15 cellular contexts compared by ENCODE assay signal in the genomic region with DNA sequence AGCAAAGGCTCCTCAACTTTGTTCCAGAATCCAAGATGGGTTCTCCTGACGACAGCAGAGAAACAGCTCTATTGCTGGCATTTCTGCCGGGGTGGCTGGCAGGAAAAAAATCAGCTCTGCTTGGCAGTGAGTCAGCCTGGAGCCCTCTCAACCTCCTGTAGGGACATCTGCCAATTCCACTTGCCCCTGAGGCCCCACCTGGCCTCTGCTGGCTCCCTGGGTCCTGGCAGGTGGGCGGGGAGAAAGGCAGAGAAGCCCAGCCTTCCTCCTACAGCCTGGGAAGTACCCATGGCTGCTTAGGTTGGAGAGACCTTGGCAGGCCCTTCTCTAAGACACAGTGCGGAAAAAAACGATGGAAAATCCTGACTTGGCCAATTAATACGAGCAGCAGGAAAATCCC.
DNase-seq lines count a peak whose midpoint lies in the region; ATAC-seq, FAIRE-seq and TF ChIP-seq lines count a peak whose summit lies in the region.
"Had no signal": no experiment of that assay in that cellular context is flagged by ENCODE, and none has a peak within 500 bp of the region (broad histone marks: within the 10 kb centered on the region; RNA-seq: fewer than 3 reads in every experiment).

No MANE protein-coding gene starts in this region.

- H3K4me1 ChIP-seq in adrenal gland (replicated peaks in 1 of 2) (peaks cover 0 to 7% of the 10 kb centered on the region in 2 donors), OCI-LY7 (ENCODE audit: insufficient read depth, low read length, poor library complexity, severe bottlenecking) (no peaks in the 10 kb centered on the region)
- no peaks in the 10 kb centered on the region for H3K4me1 ChIP-seq in CD8-positive, alpha-beta memory T cell (ENCODE audit: insufficient read depth, low read length)

- H3K36me3 ChIP-seq in adrenal gland (replicated peaks in 1 of 2) (no peaks in the 10 kb centered on the region), OCI-LY7 (ENCODE audit: insufficient read depth, low read length) (no peaks in the 10 kb centered on the region)
- no peaks in the 10 kb centered on the region for H3K36me3 ChIP-seq in CD8-positive, alpha-beta memory T cell (ENCODE audit: insufficient read depth, low read length)

- intact Hi-C loops in adrenal gland (cut with DNase I) (no loop called here), OCI-LY7 (cut with micrococcal nuclease; ENCODE audit: unreplicated experiment) (no loop called here)

- WGBS in adrenal gland, 4 donors, result 35 to 45% (median 43%) methylated on average over 3 to 6 of the region's 6 CpGs

- no peaks in the 10 kb centered on the region for H3K27me3 ChIP-seq in adrenal gland
- no peaks in the 10 kb centered on the region for H3K27me3 ChIP-seq in CD8-positive, alpha-beta memory T cell (ENCODE audit: insufficient read depth, low read length, poor library complexity, severe bottlenecking)

- H3K4me1 Mint-ChIP-seq in CD8-positive, alpha-beta memory T cell, result no peaks in the 10 kb centered on the region
- H3K4me1 Mint-ChIP-seq: activated naive CD8-positive, alpha-beta T cell treated with anti-CD3 and anti-CD28 coated beads, Interleukin-2, amount 10 ng/mL, durations not matched to agents 7 days and 5 days; immature natural killer cell had no signal

- no peak overlapping the region for H3K4me2 ChIP-seq in OCI-LY7 (ENCODE audit: low read length)

- peak; percentile 21 for DNase-seq in H54 (ENCODE audit: insufficient read length, low spot score)
- DNase-seq in NCI-H2196 (lab: John Stamatoyannopoulos, UW; ENCODE audit: unreplicated experiment), result peak; percentile 88
- DNase-seq in adrenal gland, result peak; percentile 9 to 53 (median 29)
- no peak for DNase-seq in omental fat pad (ENCODE audit: low spot score)
- DNase-seq in CD8-positive, alpha-beta memory T cell, result no peak
- no peak for DNase-seq in OCI-LY7 (ENCODE audit: low spot score)
- DNase-seq: activated CD4-positive, alpha-beta T cell treated with anti-CD3 and anti-CD28 coated beads, Interleukin-2, amount 50 U/mL, for 1 hour; activated naive CD8-positive, alpha-beta T cell treated with anti-CD3 and anti-CD28 coated beads, Interleukin-2, amount 10 ng/mL, durations not matched to agents 7 days and 5 days; HCEC 1CT; immature natural killer cell; occipital lobe had no signal

- BruUV-seq in OCI-LY7 (replicated peaks; lab: Mats Ljungman, UMichigan), result no TSS peak

- no peak overlapping the region for H3K4me3 Mint-ChIP-seq in CD8-positive, alpha-beta memory T cell
- H3K4me3 Mint-ChIP-seq: activated naive CD8-positive, alpha-beta T cell treated with anti-CD3 and anti-CD28 coated beads, Interleukin-2, amount 10 ng/mL, durations not matched to agents 7 days and 5 days; immature natural killer cell had no signal

- H3K79me2 ChIP-seq in OCI-LY7 (ENCODE audit: insufficient read depth, low read depth, low read length), result no peaks in the 10 kb centered on the region

- TF ChIP-seq CTCF in adrenal gland (IDR thresholded peaks at IDR 0.05), result no peak
- TF ChIP-seq CTCF in omental fat pad (IDR thresholded peaks at IDR 0.05), result no peak
- no peak for TF ChIP-seq CTCF in OCI-LY7 (conservative IDR thresholded peaks at IDR 0.05; ENCODE audit: low read length)

- TF ChIP-seq POLR2A in H54 (IDR thresholded peaks at IDR 0.05; ENCODE audit: low read depth, low read length) (no peak), adrenal gland (IDR thresholded peaks at IDR 0.05) (no peak)

- no peak overlapping the region for H3K27ac Mint-ChIP-seq in CD8-positive, alpha-beta memory T cell
- H3K27ac Mint-ChIP-seq: activated naive CD8-positive, alpha-beta T cell treated with anti-CD3 and anti-CD28 coated beads, Interleukin-2, amount 10 ng/mL, durations not matched to agents 7 days and 5 days; immature natural killer cell had no signal

- peaks cover 4 to 6% of the 10 kb centered on the region in 2 donors for H3K27me3 Mint-ChIP-seq in CD8-positive, alpha-beta memory T cell

- FAIRE-seq in H54 (lab: Jason Lieb, UNC), result no peak
- FAIRE-seq: D721Med, endometrium had no signal

- H3K4me3 ChIP-seq in adrenal gland, result no peak overlapping the region
- no peak overlapping the region for H3K4me3 ChIP-seq in CD8-positive, alpha-beta memory T cell (ENCODE audit: low read length)
- H3K4me3 ChIP-seq in OCI-LY7 (ENCODE audit: low read depth, low read length, poor library complexity, severe bottlenecking), result no peak overlapping the region

- no peaks in the 10 kb centered on the region for H4K20me1 ChIP-seq in OCI-LY7 (ENCODE audit: insufficient read depth, low read length)

- H3K9me2 ChIP-seq in OCI-LY7 (ENCODE audit: insufficient read depth, low read length), result no peaks in the 10 kb centered on the region

- no peak overlapping the region for H2AFZ ChIP-seq in OCI-LY7 (ENCODE audit: low read length)

- CTCF ChIA-PET in CD8-positive, alpha-beta memory T cell (lab: Charles Lee), result no interaction called here
- CTCF ChIA-PET in OCI-LY7 (lab: Charles Lee; ENCODE audit: unreplicated experiment), result no interaction called here

- H3K9me3 ChIP-seq in adrenal gland (replicated peaks in 1 of 3), result no peaks in the 10 kb centered on the region
- H3K9me3 ChIP-seq in CD8-positive, alpha-beta memory T cell (ENCODE audit: low read length), result no peaks in the 10 kb centered on the region
- H3K9me3 ChIP-seq in OCI-LY7 (ENCODE audit: low read length), result no peaks in the 10 kb centered on the region

- peaks cover 0 to 3% (median 0%) of the 10 kb centered on the region in 5 donors for H3K9me3 Mint-ChIP-seq in CD8-positive, alpha-beta memory T cell
- H3K9me3 Mint-ChIP-seq: activated naive CD8-positive, alpha-beta T cell treated with anti-CD3 and anti-CD28 coated beads, Interleukin-2, amount 10 ng/mL, durations not matched to agents 7 days and 5 days; immature natural killer cell had no signal

- peak; percentile 65 for ATAC-seq in omental fat pad (ENCODE audit: low FRiP score)
- ATAC-seq in GM18858 (IDR thresholded peaks at IDR 0.05; ENCODE audit: unreplicated experiment), result no peak
- no peak for ATAC-seq in HG03457 (IDR thresholded peaks at IDR 0.05; ENCODE audit: unreplicated experiment)

- no peaks in the 10 kb centered on the region for H3K36me3 Mint-ChIP-seq in CD8-positive, alpha-beta memory T cell
- H3K36me3 Mint-ChIP-seq: activated naive CD8-positive, alpha-beta T cell treated with anti-CD3 and anti-CD28 coated beads, Interleukin-2, amount 10 ng/mL, durations not matched to agents 7 days and 5 days; immature natural killer cell had no signal

- no peak overlapping the region for H3K27ac ChIP-seq in adrenal gland
- no peak overlapping the region for H3K27ac ChIP-seq in CD8-positive, alpha-beta memory T cell (ENCODE audit: low read depth, low read length)
- H3K27ac ChIP-seq in OCI-LY7 (ENCODE audit: low read depth, low read length, poor library complexity, severe bottlenecking), result no peak overlapping the region

- POLR2A ChIA-PET in CD8-positive, alpha-beta memory T cell (lab: Charles Lee), result no interaction called here
- POLR2A ChIA-PET in OCI-LY7 (lab: Charles Lee), result interaction anchor here (1.5 kb wide), 1 partner anchor 12 kb away, joined by 3 read pairs; no protein-coding TSS in a partner anchor

Comparison
In these comparisons a context has a peak if more than half of its experiments do, and no peak if none do; other contexts are left out.
1. DNase-seq: peak in H54 (single experiment), NCI-H2196 (single experiment) and adrenal gland (7 of 7); none in omental fat pad (single experiment), CD8-positive, alpha-beta memory T cell (0 of 5) and OCI-LY7 (single experiment).